23 cellular contexts compared by ENCODE assay signal in the genomic region with DNA sequence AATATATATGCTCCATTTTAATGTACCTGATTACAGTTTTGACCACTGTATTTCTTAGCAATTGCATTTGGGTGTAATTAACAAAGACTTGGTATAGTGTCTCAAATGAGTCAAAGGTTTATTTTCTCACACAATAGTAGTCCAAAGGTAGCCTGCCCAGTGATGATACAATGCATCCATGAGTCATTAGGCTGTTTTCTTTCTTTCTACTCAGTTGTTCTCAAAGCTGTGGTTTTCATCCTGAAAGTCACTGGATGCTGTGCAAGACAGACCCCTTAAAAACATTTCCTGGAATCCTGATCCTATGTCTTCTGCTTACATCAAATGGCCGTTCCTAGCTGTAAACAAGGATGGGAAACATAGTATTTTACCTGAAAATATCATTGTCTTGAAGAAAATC.
DNase-seq lines count a peak whose midpoint lies in the region; ATAC-seq, FAIRE-seq and TF ChIP-seq lines count a peak whose summit lies in the region.
"Had no signal": no experiment of that assay in that cellular context is flagged by ENCODE, and none has a peak within 500 bp of the region (broad histone marks: within the 10 kb centered on the region; RNA-seq: fewer than 3 reads in every experiment).

No MANE protein-coding gene starts in this region.

- peak overlapping the region; percentile 54; the same call in 1 of the 2 replicates for H3K4me3 ChIP-seq in PC-3 (ENCODE audit: low read length)
- no peak overlapping the region for H3K4me3 ChIP-seq in H1 (ENCODE audit: extremely low read depth in 1 of 4, insufficient read depth in 2 of 4, low read depth in 3 of 4, low read length in 4 of 4)
- H3K4me3 ChIP-seq in mesodermal cell (ENCODE audit: extremely low read depth, insufficient read depth, low read length, poor library complexity, severe bottlenecking): no peak overlapping the region
- no peak overlapping the region for H3K4me3 ChIP-seq in suprapubic skin
- H3K4me3 ChIP-seq: GM23338, Peyer's patch, right atrium auricular region had no signal

- 100% methylated on average over 1 of the region's 1 CpG; no CpG with 5 or more reads in 1 of the 2 experiments for WGBS in H1 (ENCODE audit: extremely low coverage in 1 of 2, insufficient coverage in 1 of 2, insufficient read length in 1 of 2, insufficient replicate concordance in 2 of 2, low coverage in 1 of 2, low lambda C conversion rate in 2 of 2, missing lambda C conversion rate in 1 of 2), 2 experiments
- WGBS in mesodermal cell (ENCODE audit: insufficient coverage in 2 of 2), 2 experiments: 80% methylated on average over 1 of the region's 1 CpG; no CpG with 5 or more reads in 1 of the 2 experiments
- WGBS in suprapubic skin: 85% methylated on average over 1 of the region's 1 CpG

- peaks cover 0 to 6% (median 2%) of the 10 kb centered on the region in 7 donors for H3K9me3 Mint-ChIP-seq in CD14-positive monocyte
- H3K9me3 Mint-ChIP-seq: GM23338 had no signal

- H3K9me2 ChIP-seq in PC-3 (replicated peaks; ENCODE audit: low read length): no peaks in the 10 kb centered on the region

- no peaks in the 10 kb centered on the region for H3K79me1 ChIP-seq in H1 (ENCODE audit: low read depth, low read length)

- TF ChIP-seq CTCF in PC-3 (conservative IDR thresholded peaks at IDR 0.05; ENCODE audit: low read depth, low read length) (no peak), H1 (IDR thresholded peaks at IDR 0.05; ENCODE audit: control extremely low read depth in 1 of 3, insufficient read depth in 1 of 3, low read depth in 1 of 3, low read length in 3 of 3) (no peak), suprapubic skin (IDR thresholded peaks at IDR 0.05) (no peak), CD14-positive monocyte (IDR thresholded peaks at IDR 0.05) (no peak)

- no peaks in the 10 kb centered on the region for H3K36me3 ChIP-seq in PC-3 (ENCODE audit: low read depth, low read length)
- H3K36me3 ChIP-seq in H1 (ENCODE audit: control insufficient read depth in 2 of 4, insufficient read depth in 4 of 4, low read length in 3 of 4): no peaks in the 10 kb centered on the region
- H3K36me3 ChIP-seq in mesodermal cell (ENCODE audit: control insufficient read depth, insufficient read depth, low read length): no peaks in the 10 kb centered on the region
- no peaks in the 10 kb centered on the region for H3K36me3 ChIP-seq in suprapubic skin
- H3K36me3 ChIP-seq: BE2C, Peyer's patch, right atrium auricular region had no signal

- no peak overlapping the region for H3K56ac ChIP-seq in H1 (replicated peaks; ENCODE audit: insufficient read length, low read depth, low read length)

- H2BK20ac ChIP-seq in H1 (ENCODE audit: low read length): no peak overlapping the region

- POLR2A ChIA-PET in PC-3 (lab: Charles Lee; ENCODE audit: unreplicated experiment) (no interaction called here), H1 (lab: Charles Lee; ENCODE audit: partially characterized antibody) (no interaction called here)

- H3K9me3 ChIP-seq in PC-3 (ENCODE audit: low read length): no peaks in the 10 kb centered on the region
- H3K9me3 ChIP-seq in H1 (ENCODE audit: insufficient read depth in 2 of 2, low read depth in 1 of 2, low read length in 1 of 2): no peaks in the 10 kb centered on the region
- no peaks in the 10 kb centered on the region for H3K9me3 ChIP-seq in mesodermal cell (ENCODE audit: control insufficient read depth, low read length)
- H3K9me3 ChIP-seq in suprapubic skin: no peaks in the 10 kb centered on the region
- H3K9me3 ChIP-seq: BE2C, Peyer's patch, right atrium auricular region had no signal

- CTCF ChIA-PET in PC-3 (lab: Charles Lee): no interaction called here
- CTCF ChIA-PET in H1 (lab: Charles Lee; ENCODE audit: partially characterized antibody): interaction anchor here (0.7 to 1.0 kb wide), 2 partner anchors 12 to 22 kb away, joined by 3 read pairs; no protein-coding TSS in a partner anchor

- TF ChIP-seq POLR2A in H1 (IDR thresholded peaks at IDR 0.05; ENCODE audit: control extremely low read depth in 1 of 2, low read depth in 2 of 2, low read length in 2 of 2): no peak
- TF ChIP-seq POLR2A in suprapubic skin (IDR thresholded peaks at IDR 0.05): no peak

- TSS peak; percentile 98 for BruUV-seq in PC-3 (replicated peaks; lab: Mats Ljungman, UMichigan)

- no peak overlapping the region for H2BK15ac ChIP-seq in H1 (ENCODE audit: low read length)

- no peak overlapping the region for H3K23ac ChIP-seq in H1 (ENCODE audit: insufficient read length)

- H3K4me3 Mint-ChIP-seq in CD14-positive monocyte: no peak overlapping the region
- H3K4me3 Mint-ChIP-seq: activated CD8-positive, alpha-beta memory T cell treated with anti-CD3 and anti-CD28 coated beads, Interleukin-2, amount 10 ng/mL, durations not matched to agents 7 days and 5 days; GM23338; T-helper 17 cell had no signal

- intact Hi-C loops in PC-3 (cut with micrococcal nuclease): loop anchor here (1.0 to 5.0 kb wide), 3 partner anchors 141 to 239 kb away; no protein-coding TSS in a partner anchor
- intact Hi-C loops in Right ventricle myocardium inferior (cut with DNase I): no loop called here
- intact Hi-C loops in CD14-positive monocyte (cut with micrococcal nuclease): no loop called here

- no peaks in the 10 kb centered on the region for H3K27me3 ChIP-seq in PC-3 (ENCODE audit: low read length)
- no peaks in the 10 kb centered on the region for H3K27me3 ChIP-seq in H1 (replicated peaks in 1 of 4; ENCODE audit: control insufficient read depth in 3 of 4, extremely low read depth in 1 of 4, insufficient read depth in 3 of 4, low read length in 3 of 4)
- H3K27me3 ChIP-seq in suprapubic skin: no peaks in the 10 kb centered on the region
- H3K27me3 ChIP-seq: BE2C, Peyer's patch, right atrium auricular region had no signal

- H3K4ac ChIP-seq in H1 (replicated peaks; ENCODE audit: insufficient read length, low read depth, low read length): no peak overlapping the region

- no peak for TF ChIP-seq RAD21 in H1 (IDR thresholded peaks at IDR 0.05 in 1 of 2, conservative IDR thresholded peaks at IDR 0.05 in 1 of 2; ENCODE audit: low read depth in 2 of 2, low read length in 2 of 2)

- H4K20me1 ChIP-seq in PC-3 (ENCODE audit: low read length): no peaks in the 10 kb centered on the region
- no peaks in the 10 kb centered on the region for H4K20me1 ChIP-seq in H1 (replicated peaks in 1 of 2; ENCODE audit: control insufficient read depth in 1 of 2, insufficient read depth in 2 of 2, low read length in 2 of 2)

- H3K27me3 Mint-ChIP-seq in CD14-positive monocyte (ENCODE audit: low read depth in 3 of 3): no peaks in the 10 kb centered on the region
- H3K27me3 Mint-ChIP-seq: activated CD8-positive, alpha-beta memory T cell treated with anti-CD3 and anti-CD28 coated beads, Interleukin-2, amount 10 ng/mL, durations not matched to agents 7 days and 5 days; T-helper 17 cell had no signal

- H3K79me2 ChIP-seq in PC-3 (ENCODE audit: low read length) (no peaks in the 10 kb centered on the region), H1 (ENCODE audit: control insufficient read depth in 1 of 2, insufficient read depth in 2 of 2, low read length in 2 of 2) (no peaks in the 10 kb centered on the region)

- no peaks in the 10 kb centered on the region for H3K4me1 Mint-ChIP-seq in CD14-positive monocyte
- H3K4me1 Mint-ChIP-seq: activated CD8-positive, alpha-beta memory T cell treated with anti-CD3 and anti-CD28 coated beads, Interleukin-2, amount 10 ng/mL, durations not matched to agents 7 days and 5 days; GM23338; T-helper 17 cell had no signal

- DNase-seq in ELR (ENCODE audit: low read depth) (peak; percentile 80), PC-3 (peak; percentile 74), H1 (ENCODE audit: low read depth in 1 of 2, low spot score in 2 of 2) (no peak), suprapubic skin (ENCODE audit: low spot score in 2 of 2) (no peak), Right ventricle myocardium inferior (ENCODE audit: missing footprints) (no peak), CD14-positive monocyte (ENCODE audit: low spot score) (no peak), NCI-H526 treated with DMSO at 0.1 percent for 48 hours (lab: John Stamatoyannopoulos, UW) (no peak)
- DNase-seq: activated CD4-positive, CD25-positive, alpha-beta regulatory T cell; activated CD8-positive, alpha-beta memory T cell treated with anti-CD3 and anti-CD28 coated beads, Interleukin-2, amount 10 ng/mL, durations not matched to agents 7 days and 5 days; activated gamma-delta T cell treated with Interleukin-2 at 50 U/mL for 16 hours; BE2C; DMS 273 treated with DMSO at 0.1 percent for 48 hours; effector CD4-positive, alpha-beta T cell; NCI-H2081; NCI-H526; Peyer's patch; stimulated activated CD4-positive, alpha-beta T cell treated with anti-CD3 and anti-CD28 coated beads, Interleukin-2, amount 100 ng/mL, for 24 hours; substantia nigra; T-helper 17 cell had no signal

- no peaks in the 10 kb centered on the region for H3F3A ChIP-seq in PC-3 (ENCODE audit: low read length, unreplicated experiment)

- no peaks in the 10 kb centered on the region for H3K23me2 ChIP-seq in H1 (ENCODE audit: low read depth, low read length)

- ATAC-seq in PC-3 (peak; percentile 84), Right ventricle myocardium inferior (no peak)
- ATAC-seq: activated CD8-positive, alpha-beta memory T cell treated with anti-CD3 and anti-CD28 coated beads, Interleukin-2, amount 10 ng/mL, durations not matched to agents 7 days and 5 days; GM23338; T-helper 17 cell had no signal

- H4K8ac ChIP-seq in H1 (ENCODE audit: extremely low read depth, insufficient read depth, low read length): no peak overlapping the region

- H3K27ac Mint-ChIP-seq in CD14-positive monocyte: no peak overlapping the region
- H3K27ac Mint-ChIP-seq: activated CD8-positive, alpha-beta memory T cell treated with anti-CD3 and anti-CD28 coated beads, Interleukin-2, amount 10 ng/mL, durations not matched to agents 7 days and 5 days; GM23338; T-helper 17 cell had no signal

- H2BK5ac ChIP-seq in H1 (ENCODE audit: low read depth, low read length): no peak overlapping the region

- H2AFZ ChIP-seq in PC-3 (ENCODE audit: low read length) (peak overlapping the region; percentile 39; the same call in 1 of the 2 replicates), H1 (ENCODE audit: low read length) (0 out of 2 replicates have a peak overlapping the region, but pooled peaks have one; percentile 67)
- H2AFZ ChIP-seq: GM23338 had no signal

- H3K27ac ChIP-seq in PC-3 (ENCODE audit: low read length) (peak overlapping the region; percentile 99), H1 (ENCODE audit: low read depth, low read length) (no peak overlapping the region), mesodermal cell (ENCODE audit: low read depth, low read length, severe bottlenecking) (peak overlapping the region; percentile 58), suprapubic skin (no peak overlapping the region)
- H3K27ac ChIP-seq: Peyer's patch, right atrium auricular region had no signal

- FAIRE-seq in H1 (lab: Jason Lieb, UNC): no peak
- FAIRE-seq: HTR-8/SVneo had no signal

- H3K18ac ChIP-seq in H1 (ENCODE audit: extremely low read depth, low read length): no peak overlapping the region

- H3K4me2 ChIP-seq in PC-3 (ENCODE audit: low read length) (peak overlapping the region; percentile 84), H1 (ENCODE audit: insufficient read depth in 1 of 2, low read depth in 2 of 2, low read length in 2 of 2) (no peak overlapping the region)
- H3K4me2 ChIP-seq: GM23338 had no signal

- H3K9ac ChIP-seq in PC-3 (ENCODE audit: low read length) (peak overlapping the region; percentile 71), H1 (replicated peaks in 1 of 4; ENCODE audit: extremely low read depth in 1 of 4, low read depth in 3 of 4, low read length in 3 of 4) (no peak overlapping the region)

- H3K4me1 ChIP-seq in PC-3 (ENCODE audit: insufficient read depth, low read length): peaks cover 23% of the 10 kb centered on the region
- no peaks in the 10 kb centered on the region for H3K4me1 ChIP-seq in H1 (replicated peaks in 1 of 4; ENCODE audit: control insufficient read depth in 3 of 4, insufficient read depth in 4 of 4, low read length in 3 of 4)
- peaks cover 5% of the 10 kb centered on the region for H3K4me1 ChIP-seq in mesodermal cell (ENCODE audit: control insufficient read depth, insufficient read depth, low read length, poor library complexity, severe bottlenecking)
- H3K4me1 ChIP-seq in suprapubic skin: no peaks in the 10 kb centered on the region
- H3K4me1 ChIP-seq: Peyer's patch, right atrium auricular region had no signal

- H3K36me3 Mint-ChIP-seq in CD14-positive monocyte: no peaks in the 10 kb centered on the region
- H3K36me3 Mint-ChIP-seq: activated CD8-positive, alpha-beta memory T cell treated with anti-CD3 and anti-CD28 coated beads, Interleukin-2, amount 10 ng/mL, durations not matched to agents 7 days and 5 days had no signal

- H4K91ac ChIP-seq in H1 (replicated peaks; ENCODE audit: insufficient read length, low read length): no peak overlapping the region

- H3K14ac ChIP-seq in H1 (ENCODE audit: insufficient read length): no peak overlapping the region

- no peak overlapping the region for H2AK5ac ChIP-seq in H1 (ENCODE audit: low read depth, low read length)

- H4K5ac ChIP-seq in H1 (ENCODE audit: insufficient read length, low read depth, low read length): no peak overlapping the region

- H2BK12ac ChIP-seq in H1 (ENCODE audit: low read depth, low read length): no peak overlapping the region

- no peak overlapping the region for H2BK120ac ChIP-seq in H1 (replicated peaks; ENCODE audit: low read depth, low read length)

- no peak for TF ChIP-seq EP300 in H1 (IDR thresholded peaks at IDR 0.05; ENCODE audit: borderline replicate concordance in 1 of 2, low read depth in 2 of 2, low read length in 2 of 2)
- no peak for TF ChIP-seq EP300 in suprapubic skin (IDR thresholded peaks at IDR 0.05)

Comparison
In these comparisons a context has a peak if more than half of its experiments do, and no peak if none do; other contexts are left out.
1. DNase-seq: peak in ELR (single experiment) and PC-3 (single experiment); none in H1 (0 of 2), suprapubic skin (0 of 2), Right ventricle myocardium inferior (single experiment), CD14-positive monocyte (single experiment) and NCI-H526 treated with DMSO at 0.1 percent for 48 hours (single experiment).
2. H3K27ac ChIP-seq: peak in PC-3 (single experiment) and mesodermal cell (single experiment); none in H1 (single experiment) and suprapubic skin (single experiment).